In the genomic region with DNA sequence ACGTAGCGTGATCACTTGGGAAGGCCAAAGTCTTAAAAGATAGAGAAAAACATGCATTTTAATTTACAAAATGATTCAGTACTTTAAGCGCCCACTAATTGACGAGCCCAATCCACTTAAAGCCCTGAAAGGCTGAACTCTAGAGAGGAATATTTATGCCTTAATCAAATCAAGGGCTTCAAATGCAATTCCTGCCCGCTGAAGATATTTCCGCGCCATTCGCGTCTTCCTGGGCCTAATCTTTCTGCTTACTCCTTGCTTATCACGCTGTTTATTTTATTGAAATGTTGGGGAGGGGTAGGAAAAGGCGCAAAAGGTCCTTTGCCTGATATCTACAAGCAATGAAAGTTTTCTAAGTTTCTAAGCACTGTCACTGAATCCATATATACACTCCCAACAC, we compare ENCODE assay signal across 12 cellular contexts. TPM values are rescaled to one million over a fixed set of nuclear protein-coding genes. Genes with fewer than 3 reads are reported as not detected.
DNase-seq lines count a peak whose midpoint lies in the region; ATAC-seq and TF ChIP-seq lines count a peak whose summit lies in the region.
"Had no signal": no experiment of that assay in that cellular context is flagged by ENCODE, and none has a peak within 500 bp of the region (broad histone marks: within the 10 kb centered on the region; RNA-seq: fewer than 3 reads in every experiment).

No MANE protein-coding gene starts in this region.

- peak overlapping the region; percentile 99 for H3K4me3 Mint-ChIP-seq in HFFc6
- no peak overlapping the region for H3K4me3 Mint-ChIP-seq in Calu3 (ENCODE audit: low read depth, unreplicated experiment)
- no peak overlapping the region for H3K4me3 Mint-ChIP-seq in CD8-positive, alpha-beta memory T cell

- in situ Hi-C loops in astrocyte of the spinal cord (cut with HindIII; ENCODE audit: low sequenced_read_pairs): no loop called here

- H3K4me1 Mint-ChIP-seq in HFFc6 (ENCODE audit: low read depth) (peaks cover 50% of the 10 kb centered on the region), Calu3 (ENCODE audit: low read depth, unreplicated experiment) (peaks cover 15% of the 10 kb centered on the region)
- peaks cover 17 to 31% (median 27%) of the 10 kb centered on the region in 3 donors for H3K4me1 Mint-ChIP-seq in CD8-positive, alpha-beta memory T cell

- H3K27ac ChIP-seq in left lung (peak overlapping the region; percentile 84 to 91), spleen (no peak overlapping the region)
- no peak overlapping the region for H3K27ac ChIP-seq in CD8-positive, alpha-beta memory T cell (ENCODE audit: low read depth, low read length)
- H3K27ac ChIP-seq: HL-60 had no signal

- H3K4me1 ChIP-seq in left lung: peaks cover 3 to 16% of the 10 kb centered on the region in 2 donors
- peaks cover 0 to 30% (median 14%) of the 10 kb centered on the region in 6 donors for H3K4me1 ChIP-seq in spleen
- peaks cover 3% of the 10 kb centered on the region for H3K4me1 ChIP-seq in CD8-positive, alpha-beta memory T cell (ENCODE audit: insufficient read depth, low read length)

- H3K36me3 Mint-ChIP-seq in HFFc6 (ENCODE audit: low read depth) (peaks cover 91% of the 10 kb centered on the region), Calu3 (ENCODE audit: insufficient read depth, unreplicated experiment) (peaks cover 21% of the 10 kb centered on the region)
- H3K36me3 Mint-ChIP-seq in CD8-positive, alpha-beta memory T cell: no peaks in the 10 kb centered on the region

- H3K9me3 Mint-ChIP-seq in HFFc6 (peaks cover 34% of the 10 kb centered on the region), Calu3 (ENCODE audit: low read depth, unreplicated experiment) (no peaks in the 10 kb centered on the region)
- H3K9me3 Mint-ChIP-seq in CD8-positive, alpha-beta memory T cell: peaks cover 0 to 19% (median 13%) of the 10 kb centered on the region in 5 donors

- no peak for DNase-seq in HFFc6
- no peak for DNase-seq in astrocyte of the spinal cord (ENCODE audit: low read depth, low spot score)
- DNase-seq in left lung: no peak
- no peak for DNase-seq in spleen
- DNase-seq in Kasumi-1 (lab: John Stamatoyannopoulos, UW): no peak
- no peak for DNase-seq in Calu3
- no peak for DNase-seq in CD8-positive, alpha-beta memory T cell
- DNase-seq: head of caudate nucleus, NCI-H510A, SHP77 had no signal

- H3K27ac Mint-ChIP-seq in HFFc6: peak overlapping the region; percentile 100
- H3K27ac Mint-ChIP-seq in Calu3 (ENCODE audit: unreplicated experiment): no peak overlapping the region
- no peak overlapping the region for H3K27ac Mint-ChIP-seq in CD8-positive, alpha-beta memory T cell

- H3K27me3 ChIP-seq in left lung: peaks cover 28 to 94% of the 10 kb centered on the region in 2 donors
- H3K27me3 ChIP-seq in spleen (replicated peaks in 1 of 7): peaks cover 0 to 94% (median 24%) of the 10 kb centered on the region in 7 donors
- H3K27me3 ChIP-seq in CD8-positive, alpha-beta memory T cell (ENCODE audit: insufficient read depth, low read length, poor library complexity, severe bottlenecking): peaks cover 32% of the 10 kb centered on the region

- peak overlapping the region; percentile 93 for H3K4me3 ChIP-seq in astrocyte of the spinal cord (ENCODE audit: low read depth, low read length)
- peak overlapping the region; percentile 40 to 49 for H3K4me3 ChIP-seq in left lung
- peak overlapping the region; percentile 1 to 70 (median 43) for H3K4me3 ChIP-seq in spleen
- no peak overlapping the region for H3K4me3 ChIP-seq in CD8-positive, alpha-beta memory T cell (ENCODE audit: low read length)

- ATAC-seq in left lung (no peak), GM19395 (IDR thresholded peaks at IDR 0.05; ENCODE audit: unreplicated experiment) (no peak)

- intact Hi-C loops in left lung (cut with DNase I): no loop called here
- intact Hi-C loops in spleen (cut with DNase I; ENCODE audit: low total_unique reads): no loop called here
- intact Hi-C loops in Calu3 (cut with micrococcal nuclease; ENCODE audit: unreplicated experiment): no loop called here

- POLR2A ChIA-PET in CD8-positive, alpha-beta memory T cell (lab: Charles Lee): no interaction called here

- no TSS peak for BruUV-seq in Calu3 (replicated peaks; lab: Mats Ljungman, UMichigan)

- TF ChIP-seq POLR2A in spleen (IDR thresholded peaks at IDR 0.05): no peak

- peaks cover 41% of the 10 kb centered on the region for H3K27me3 Mint-ChIP-seq in HFFc6 (ENCODE audit: insufficient read depth)
- peaks cover 51% of the 10 kb centered on the region for H3K27me3 Mint-ChIP-seq in Calu3 (ENCODE audit: unreplicated experiment)
- H3K27me3 Mint-ChIP-seq in CD8-positive, alpha-beta memory T cell: peaks cover 56 to 93% of the 10 kb centered on the region in 2 donors

- TF ChIP-seq CTCF in HFFc6 (IDR thresholded peaks at IDR 0.05): no peak
- no peak for TF ChIP-seq CTCF in astrocyte of the spinal cord (IDR thresholded peaks at IDR 0.05; ENCODE audit: low read depth, low read length)
- no peak for TF ChIP-seq CTCF in left lung (IDR thresholded peaks at IDR 0.05)
- TF ChIP-seq CTCF in spleen (IDR thresholded peaks at IDR 0.05 in 8 of 11, conservative IDR thresholded peaks at IDR 0.05 in 3 of 11): no peak
- no peak for TF ChIP-seq CTCF in Calu3 (IDR thresholded peaks at IDR 0.05; ENCODE audit: unreplicated experiment)

- H3K9me3 ChIP-seq in left lung (no peaks in the 10 kb centered on the region), spleen (no peaks in the 10 kb centered on the region)
- no peaks in the 10 kb centered on the region for H3K9me3 ChIP-seq in CD8-positive, alpha-beta memory T cell (ENCODE audit: low read length)

- H3K36me3 ChIP-seq in left lung: no peaks in the 10 kb centered on the region
- peaks cover 0 to 5% (median 0%) of the 10 kb centered on the region in 6 donors for H3K36me3 ChIP-seq in spleen
- no peaks in the 10 kb centered on the region for H3K36me3 ChIP-seq in CD8-positive, alpha-beta memory T cell (ENCODE audit: insufficient read depth, low read length)

- 63 to 77% (median 69%) methylated on average over 11 of the region's 11 CpGs for WGBS in spleen, 5 donors

- CTCF ChIA-PET in Calu3 (lab: Charles Lee): no interaction called here
- CTCF ChIA-PET in CD8-positive, alpha-beta memory T cell (lab: Charles Lee): no interaction called here

RNA-seq across cellular contexts. Expression of gene TBX3, which starts 4.0 kb away (rescaled TPM):
- total RNA-seq in HFFc6 (2021; fragmentation: NEBNext Ultra II Directional; extraction: Animal tissue kit (Norgen Biotek cat#: 25700)): 100 to 1,000 TPM; 108 to 145 (median 127) TPM
- total RNA-seq in left lung (10 to 100 TPM; 28.3 to 48.1 TPM), spleen (10 to 100 TPM; 10.2 to 22.1 (median 16.3) TPM), Calu3 (2022) (1.4 and 2.3 TPM in 2 replicates)
- 1 to 10 TPM; 3.1 to 6.9 (median 3.5) TPM for polyA plus RNA-seq in spleen
- not detected for total RNA-seq in CD8-positive, alpha-beta memory T cell
- not detected for polyA plus RNA-seq in CD8-positive, alpha-beta memory T cell

Comparison
In these comparisons a context has a peak if more than half of its experiments do, and no peak if none do; other contexts are left out.
1. H3K27ac ChIP-seq: peak in left lung (2 of 2); none in spleen (0 of 8) and CD8-positive, alpha-beta memory T cell (single experiment).